ENCODE assay signal across 1 cellular context in genomic region chr11:88338223-88338661, GRCh38.
TF ChIP-seq lines count a peak whose summit lies in the region.

No MANE protein-coding gene starts in this region.

TF ChIP-seq in HCT116, 20 proteins besides CTCF, POLR2A, EP300 and RAD21 (continued from another document):
- TF ChIP-seq ZBTB33 (IDR thresholded peaks at IDR 0.05; ENCODE audit: extremely low read depth, insufficient replicate concordance, low read length), result no peak
- TF ChIP-seq SRF (IDR thresholded peaks at IDR 0.05; ENCODE audit: low read depth), result no peak
- no peak for TF ChIP-seq CBX3 (IDR thresholded peaks at IDR 0.05; ENCODE audit: low read depth)
- TF ChIP-seq SP1 (IDR thresholded peaks at IDR 0.05; ENCODE audit: low read depth), result no peak
- TF ChIP-seq ELF1 (IDR thresholded peaks at IDR 0.05; ENCODE audit: borderline replicate concordance, low read depth), result no peak
- no peak for TF ChIP-seq POLR2AphosphoS5 (IDR thresholded peaks at IDR 0.05; ENCODE audit: low read depth, low read length)
- TF ChIP-seq YY1 (IDR thresholded peaks at IDR 0.05; ENCODE audit: extremely low read depth, insufficient replicate concordance, low read depth, low read length), result no peak
- no peak for TF ChIP-seq ZFX (IDR thresholded peaks at IDR 0.05)
- no peak for TF ChIP-seq ATF3 (IDR thresholded peaks at IDR 0.05)
- TF ChIP-seq FOSL1 (IDR thresholded peaks at IDR 0.05; ENCODE audit: low read depth), result no peak
- no peak for TF ChIP-seq JUND (IDR thresholded peaks at IDR 0.05)
- TF ChIP-seq MAX (IDR thresholded peaks at IDR 0.05), result no peak
- TF ChIP-seq SIN3A (IDR thresholded peaks at IDR 0.05; ENCODE audit: low read depth), result no peak
- no peak for TF ChIP-seq EZH2phosphoT487 (IDR thresholded peaks at IDR 0.05; ENCODE audit: borderline replicate concordance)
